In genomic region chr14:60195179-60195810, GRCh38 we compare ENCODE assay signal across 10 cellular contexts. TPM values are rescaled to one million over a fixed set of nuclear protein-coding genes. Genes with fewer than 3 reads are reported as not detected.
DNase-seq lines count a peak whose midpoint lies in the region; ATAC-seq, FAIRE-seq and TF ChIP-seq lines count a peak whose summit lies in the region.
"Had no signal": no experiment of that assay in that cellular context is flagged by ENCODE, and none has a peak within 500 bp of the region (broad histone marks: within the 10 kb centered on the region; RNA-seq: fewer than 3 reads in every experiment).

No MANE protein-coding gene starts in this region.

- peaks cover 0 to 19% (median 8%) of the 10 kb centered on the region in 11 donors for H3K9me3 ChIP-seq in heart right ventricle

- no peak overlapping the region for H3K27ac Mint-ChIP-seq in stimulated activated naive B cell treated with anti-CD40 and anti-IgM and Interleukin-4, amounts not matched to agents 10 μg/mL and 1 μg/mL and 100 μg/mL, for 72 hours

- peaks cover 27 to 32% of the 10 kb centered on the region in 2 donors for H3K27me3 Mint-ChIP-seq in stimulated activated naive B cell treated with anti-CD40 and anti-IgM and Interleukin-4, amounts not matched to agents 10 μg/mL and 1 μg/mL and 100 μg/mL, for 72 hours

- H3K9me3 Mint-ChIP-seq in stimulated activated naive B cell treated with anti-CD40 and anti-IgM and Interleukin-4, amounts not matched to agents 10 μg/mL and 1 μg/mL and 100 μg/mL, for 72 hours = peaks cover 9 to 20% of the 10 kb centered on the region in 2 donors

- no peak overlapping the region for H3K27ac ChIP-seq in heart right ventricle

- WGBS in heart right ventricle, 2 donors = 85 to 91% methylated on average over 5 of the region's 5 CpGs

- no peaks in the 10 kb centered on the region for H3K27me3 ChIP-seq in heart right ventricle

- H3K4me3 ChIP-seq in heart right ventricle = no peak overlapping the region

- in situ Hi-C loops in SK-MEL-5 (cut with HindIII; ENCODE audit: low pct_unique_long_range_greater_than_20kb, low sequenced_read_pairs) = no loop called here

- H3K36me3 Mint-ChIP-seq in stimulated activated naive B cell treated with anti-CD40 and anti-IgM and Interleukin-4, amounts not matched to agents 10 μg/mL and 1 μg/mL and 100 μg/mL, for 72 hours = peaks cover 7 to 13% of the 10 kb centered on the region in 2 donors

- H3K36me3 ChIP-seq in heart right ventricle = no peaks in the 10 kb centered on the region

- peak; percentile 13 for FAIRE-seq in urothelium cell line (lab: Jason Lieb, UNC)

- DNase-seq in heart right ventricle (no peak), cardiac septum (ENCODE audit: low spot score) (no peak), SK-MEL-5 (ENCODE audit: low read depth, low spot score) (peak; percentile 44), urothelium cell line (ENCODE audit: low spot score) (no peak), putamen (ENCODE audit: low spot score) (no peak), mucosa of gallbladder (ENCODE audit: low spot score) (no peak)
- DNase-seq in stimulated activated naive B cell treated with anti-CD40 and anti-IgM and Interleukin-4, amounts not matched to agents 10 μg/mL and 1 μg/mL and 100 μg/mL, for 72 hours = no peak
- DNase-seq: IMR-90 had no signal

- H3K4me1 ChIP-seq in heart right ventricle = peaks cover 0 to 6% (median 0%) of the 10 kb centered on the region in 9 donors

- H3K4me1 Mint-ChIP-seq in stimulated activated naive B cell treated with anti-CD40 and anti-IgM and Interleukin-4, amounts not matched to agents 10 μg/mL and 1 μg/mL and 100 μg/mL, for 72 hours = no peaks in the 10 kb centered on the region

- TF ChIP-seq CTCF in heart right ventricle (IDR thresholded peaks at IDR 0.05) = peak in 7 of 9 donors; percentile 15 to 52 (median 47)

- ATAC-seq in heart right ventricle (peak in 5 of 8 donors; percentile 34 to 63 (median 52)), HG02870 (IDR thresholded peaks at IDR 0.05; ENCODE audit: unreplicated experiment) (peak; percentile 76)
- ATAC-seq in stimulated activated naive B cell treated with anti-CD40 and anti-IgM and Interleukin-4, amounts not matched to agents 10 μg/mL and 1 μg/mL and 100 μg/mL, for 72 hours (replicated peaks) = no peak
- ATAC-seq: activated CD4-positive, CD25-positive, alpha-beta regulatory T cell treated with anti-CD3 and anti-CD28 coated beads, Interleukin-2, amount 50 U/mL, for 24 hours had no signal

- intact Hi-C loops in heart right ventricle (cut with DNase I) = loop anchor here in 7 of 10 donors (5.0 to 10.0 kb wide), 7 partner anchors 130 to 370 kb away; partner anchors contain the start of gene C14orf39 (in 1 of the 7)
- intact Hi-C loops in cardiac septum (cut with DNase I) = loop anchor here (5.0 kb wide), 1 partner anchor 367 kb away; no protein-coding TSS in a partner anchor

- no peak overlapping the region for H3K4me3 Mint-ChIP-seq in stimulated activated naive B cell treated with anti-CD40 and anti-IgM and Interleukin-4, amounts not matched to agents 10 μg/mL and 1 μg/mL and 100 μg/mL, for 72 hours

RNA-seq across cellular contexts. Expression of gene DHRS7, which starts 30.1 kb away (rescaled TPM):
- 10 to 100 TPM; 24.5 to 55.5 (median 32.1) TPM for total RNA-seq in heart right ventricle
- 10 to 100 TPM; 38.1 to 73.9 TPM for polyA plus RNA-seq in heart right ventricle
- total RNA-seq in cardiac septum = 36.8 TPM
- total RNA-seq in SK-MEL-5 (2014; rRNA removed; shearing (Covaris generic)) = 103 and 110 TPM in 2 replicates
- 80.0 and 104 TPM in 2 replicates for polyA plus RNA-seq in SK-MEL-5 (2015; cell fraction: cytosol; rRNA removed)
- 9.2 and 11.8 TPM in 2 replicates for polyA plus RNA-seq in SK-MEL-5 (2015; cell fraction: nucleus; rRNA removed)
- total RNA-seq in mucosa of gallbladder = 184 TPM

RNA-seq across cellular contexts. Expression of gene PPM1A, which starts 53.7 kb away (rescaled TPM):
- total RNA-seq in heart right ventricle = 100 to 1,000 TPM in 5 of 10 donors, 10 to 100 TPM in 5; 79.9 to 122 (median 101) TPM
- polyA plus RNA-seq in heart right ventricle = 10 to 100 TPM; 27.0 to 29.0 TPM
- 88.5 TPM for total RNA-seq in cardiac septum
- total RNA-seq in SK-MEL-5 (2014; rRNA removed; shearing (Covaris generic)) = 20.5 and 22.7 TPM in 2 replicates
- 16.7 and 24.0 TPM in 2 replicates for polyA plus RNA-seq in SK-MEL-5 (2015; cell fraction: cytosol; rRNA removed)
- polyA plus RNA-seq in SK-MEL-5 (2015; cell fraction: nucleus; rRNA removed) = 46.6 and 67.3 TPM in 2 replicates
- total RNA-seq in mucosa of gallbladder = 62.9 TPM

Comparison
In these comparisons a context has a peak if more than half of its experiments do, and no peak if none do; other contexts are left out.
1. ATAC-seq: peak in heart right ventricle (5 of 8) and HG02870 (single experiment); none in stimulated activated naive B cell treated with anti-CD40 and anti-IgM and Interleukin-4, amounts not matched to agents 10 μg/mL and 1 μg/mL and 100 μg/mL, for 72 hours (0 of 2).